ENCODE assay signal across 22 cellular contexts in the genomic region with DNA sequence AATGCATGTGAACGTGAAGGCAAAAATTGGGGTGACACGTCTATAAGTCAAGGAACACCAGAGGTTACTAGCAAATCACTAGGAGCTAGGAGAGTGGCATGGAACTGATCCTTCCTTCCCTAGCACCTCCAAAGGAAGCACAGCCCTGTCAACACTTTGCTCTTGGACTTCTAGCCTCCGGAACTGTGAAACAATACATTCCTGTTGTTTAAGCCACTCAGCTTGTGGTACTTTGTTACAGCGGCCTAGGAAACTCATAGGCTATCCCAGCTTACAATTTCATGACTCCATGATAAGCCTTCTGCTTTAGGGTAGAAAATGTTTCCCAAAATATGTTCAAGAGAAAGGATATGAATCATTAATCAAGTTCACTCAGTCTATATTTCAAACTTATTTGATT.
"Had no signal": no experiment of that assay in that cellular context is flagged by ENCODE, and none has a peak within 500 bp of the region (broad histone marks: within the 10 kb centered on the region; RNA-seq: fewer than 3 reads in every experiment).

No MANE protein-coding gene starts in this region.

- H3K4me3 ChIP-seq: coronary artery, esophagus muscularis mucosa, gastroesophageal sphincter, heart right ventricle, left lung, lower lobe of right lung, mucosa of descending colon had no signal

- H3K9me3 ChIP-seq: esophagus muscularis mucosa, gastroesophageal sphincter, lower lobe of right lung had no signal

- H3K4me1 Mint-ChIP-seq: endodermal cell had no signal

- H3K36me3 ChIP-seq: esophagus muscularis mucosa, gastroesophageal sphincter, heart right ventricle, left lung, lower lobe of right lung had no signal

- DNase-seq: cerebellar nuclear complex; effector CD8-positive, alpha-beta T cell; effector memory CD8-positive, alpha-beta T cell; endodermal cell; foreskin keratinocyte; glutamatergic neuron; head of caudate nucleus; heart right ventricle; hippocampal formation; left cardiac atrium; left lung; left ventricle myocardium superior; lower lobe of right lung; mesenchymal stem cell; mucosa of descending colon had no signal

- H3K27me3 ChIP-seq: esophagus muscularis mucosa, foreskin keratinocyte, gastroesophageal sphincter, heart right ventricle, left lung had no signal

- H3K9me3 Mint-ChIP-seq: endodermal cell, mesothelial cell of epicardium had no signal

- H3K4me1 ChIP-seq: esophagus muscularis mucosa, foreskin keratinocyte, gastroesophageal sphincter, heart right ventricle, left lung, lower lobe of right lung had no signal

- H3K27ac Mint-ChIP-seq: effector memory CD8-positive, alpha-beta T cell; endodermal cell; mesothelial cell of epicardium had no signal

- H3K4me3 Mint-ChIP-seq: effector memory CD8-positive, alpha-beta T cell; endodermal cell; mesothelial cell of epicardium had no signal

- FAIRE-seq: endometrium, islet of Langerhans, keratinocyte had no signal

- H3K36me3 Mint-ChIP-seq: mesothelial cell of epicardium had no signal

- H3K27me3 Mint-ChIP-seq: effector memory CD8-positive, alpha-beta T cell had no signal

- H3K27ac ChIP-seq: coronary artery, esophagus muscularis mucosa, foreskin keratinocyte, gastroesophageal sphincter, heart right ventricle, left lung, lower lobe of right lung had no signal
